In the genomic region with DNA sequence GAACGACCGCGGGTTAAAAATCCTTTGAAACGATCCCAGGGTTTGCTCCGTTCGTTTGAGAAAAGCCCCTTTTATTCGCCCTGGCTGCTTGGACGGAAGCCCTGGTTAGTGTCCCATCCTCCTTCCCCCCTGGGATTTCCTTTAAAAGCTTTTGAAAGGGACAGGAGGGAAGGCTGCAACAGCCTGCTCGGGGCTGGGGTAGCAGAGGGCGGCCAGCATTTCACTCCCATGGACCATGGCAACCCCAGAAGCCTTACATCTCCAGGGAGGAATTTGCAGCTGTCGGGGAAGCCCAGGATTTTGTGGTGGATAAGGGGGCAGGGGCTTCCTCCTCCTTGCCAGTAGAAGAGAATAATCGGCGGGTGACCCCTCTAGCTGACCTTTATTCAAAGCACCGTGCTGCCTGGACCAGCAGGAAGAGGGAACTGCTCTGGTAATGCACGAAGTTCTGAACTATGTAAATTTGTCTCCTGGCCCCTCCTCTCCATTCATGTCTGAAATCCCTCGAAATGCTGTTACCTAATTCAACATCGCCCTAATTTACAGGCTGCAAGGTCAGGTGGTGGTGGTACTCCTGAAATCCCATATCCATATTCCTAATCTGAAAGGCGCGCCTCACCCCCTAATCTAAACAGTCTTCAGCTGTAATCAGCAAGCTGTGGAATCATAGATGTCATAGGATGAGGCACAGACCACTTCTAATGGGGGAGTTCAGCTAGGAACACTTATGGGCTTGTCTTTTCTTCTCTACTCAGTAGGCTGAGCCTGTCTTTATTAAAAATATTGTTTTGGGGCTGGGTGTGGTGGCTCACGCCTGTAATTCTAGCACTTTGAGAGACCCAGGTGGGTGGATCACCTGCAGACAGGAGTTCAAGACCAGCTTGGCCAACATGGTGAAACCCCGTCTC, we compare ENCODE assay signal across 1 cellular context.
A peak's percentile ranks its signal among the peaks of the same experiment; 100 is the strongest.
TF ChIP-seq lines count a peak whose summit lies in the region.

No MANE protein-coding gene starts in this region.

TF ChIP-seq in K562, 482 proteins besides CTCF, POLR2A, EP300 and RAD21 (continued from another document):
- peak in 1 of 2 experiments; percentile 80; a peak in 1 of 4 replicates for TF ChIP-seq BCLAF1 (IDR thresholded peaks at IDR 0.05; ENCODE audit: borderline replicate concordance in 1 of 2, control insufficient read depth in 1 of 2, low read depth in 2 of 2, low read length in 1 of 2)
- 0 out of 2 replicates have a peak, but pooled peaks have one; percentile 38 for TF ChIP-seq CGGBP1 (CRISPR knock-in tag; IDR thresholded peaks at IDR 0.05)
TF ChIP-seq in K562: peak in this region for 29.
